In the genomic region with DNA sequence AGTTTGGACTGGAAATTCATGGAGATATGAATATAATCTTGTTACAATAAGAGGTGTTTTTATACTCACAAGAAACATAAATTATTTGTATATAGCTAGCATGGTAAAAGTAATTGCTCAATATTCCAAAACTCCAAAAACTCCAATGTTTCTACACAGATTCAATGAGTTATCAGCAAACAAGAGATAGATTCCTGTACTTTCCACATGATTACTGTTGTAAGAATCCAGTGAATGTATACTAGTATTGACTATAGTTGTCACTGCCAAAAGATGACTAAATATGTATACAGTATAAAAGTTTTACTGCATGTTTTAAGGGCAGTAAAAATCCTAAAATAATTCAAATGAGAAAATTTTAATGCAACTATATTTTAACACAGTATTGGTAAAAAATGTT, we compare ENCODE assay signal across 20 cellular contexts. TPM values are rescaled to one million over a fixed set of nuclear protein-coding genes. Genes with fewer than 3 reads are reported as not detected.
DNase-seq lines count a peak whose midpoint lies in the region; ATAC-seq, FAIRE-seq and TF ChIP-seq lines count a peak whose summit lies in the region.
"Had no signal": no experiment of that assay in that cellular context is flagged by ENCODE, and none has a peak within 500 bp of the region (broad histone marks: within the 10 kb centered on the region; RNA-seq: fewer than 3 reads in every experiment).

No MANE protein-coding gene starts in this region.

- no peak overlapping the region for H2BK20ac ChIP-seq in IMR-90 (ENCODE audit: low read depth, low read length)

- no peak overlapping the region for H3K4me3 ChIP-seq in IMR-90 (ENCODE audit: insufficient read depth, low read depth, low read length)
- no peak overlapping the region for H3K4me3 ChIP-seq in fibroblast of mammary gland (ENCODE audit: control insufficient read depth, low read depth, low read length)
- H3K4me3 ChIP-seq in osteoblast (ENCODE audit: insufficient read depth, low read length): no peak overlapping the region
- H3K4me3 ChIP-seq: GM12878, HAP-1 had no signal

- BruUV-seq in IMR-90 (replicated peaks; lab: Mats Ljungman, UMichigan): no TSS peak

- H4K8ac ChIP-seq in IMR-90 (ENCODE audit: low read depth in 2 of 2, low read length in 2 of 2): no peak overlapping the region

- H3K9me3 ChIP-seq in IMR-90 (ENCODE audit: control insufficient read depth, insufficient read depth, low read length) (no peaks in the 10 kb centered on the region), osteoblast (ENCODE audit: low read depth, low read length) (no peaks in the 10 kb centered on the region)
- H3K9me3 ChIP-seq: HAP-1 had no signal

- no peak overlapping the region for H2BK5ac ChIP-seq in IMR-90 (ENCODE audit: low read depth, low read length, poor library complexity, severe bottlenecking)

- H3K9ac ChIP-seq in IMR-90 (ENCODE audit: low read depth, low read length): no peak overlapping the region

- no peak overlapping the region for H2AFZ ChIP-seq in IMR-90 (replicated peaks; ENCODE audit: low read length, poor library complexity)
- no peak overlapping the region for H2AFZ ChIP-seq in osteoblast (ENCODE audit: low read length)

- no peak overlapping the region for H2AK9ac ChIP-seq in IMR-90 (replicated peaks; ENCODE audit: low read depth, low read length, poor library complexity)

- H3K27me3 ChIP-seq in IMR-90 (ENCODE audit: control insufficient read depth, insufficient read depth, low read length): no peaks in the 10 kb centered on the region
- no peaks in the 10 kb centered on the region for H3K27me3 ChIP-seq in osteoblast (ENCODE audit: insufficient read depth, low read length)

- TF ChIP-seq POLR2A in IMR-90 (IDR thresholded peaks at IDR 0.05; ENCODE audit: low read depth, low read length): no peak

- TF ChIP-seq CTCF in IMR-90 (conservative IDR thresholded peaks at IDR 0.05; ENCODE audit: low read depth, low read length) (no peak), fibroblast of mammary gland (conservative IDR thresholded peaks at IDR 0.05; ENCODE audit: control insufficient read depth, insufficient read depth, low read depth, low read length) (no peak), osteoblast (IDR thresholded peaks at IDR 0.05; ENCODE audit: extremely low read depth, low read depth, low read length) (no peak)

- CTCF ChIA-PET in IMR-90 (lab: Yijun Ruan, JAX): interaction anchor here (1.0 kb wide), 1 partner anchor 8 kb away, joined by 5 read pairs; no protein-coding TSS in a partner anchor

- H2BK120ac ChIP-seq in IMR-90 (ENCODE audit: low read depth, low read length): no peak overlapping the region

- no peak for TF ChIP-seq RAD21 in IMR-90 (IDR thresholded peaks at IDR 0.05; ENCODE audit: low read length)

- H3K4me2 ChIP-seq in IMR-90 (ENCODE audit: low read depth, low read length) (no peak overlapping the region), osteoblast (ENCODE audit: insufficient read depth, low read length) (no peak overlapping the region)

- H3K4me1 ChIP-seq in IMR-90 (ENCODE audit: control insufficient read depth, insufficient read depth, low read length) (peaks cover 3% of the 10 kb centered on the region; the same call in 1 of the 2 replicates), osteoblast (ENCODE audit: insufficient read depth, low read length) (peaks cover 4% of the 10 kb centered on the region)
- H3K4me1 ChIP-seq: HAP-1 had no signal

- H3K79me2 ChIP-seq in osteoblast (ENCODE audit: insufficient read depth, low read length): no peaks in the 10 kb centered on the region

- H3K23ac ChIP-seq in IMR-90 (ENCODE audit: low read depth, low read length): no peak overlapping the region

- no peak overlapping the region for H2BK15ac ChIP-seq in IMR-90 (ENCODE audit: low read depth, low read length)

- H3K27ac ChIP-seq in IMR-90 (ENCODE audit: insufficient read depth, low read length) (no peak overlapping the region), osteoblast (ENCODE audit: low read depth, low read length) (no peak overlapping the region)
- H3K27ac ChIP-seq: HL-60 had no signal

- H3K36me3 ChIP-seq in IMR-90 (ENCODE audit: control insufficient read depth, insufficient read depth, low read length) (no peaks in the 10 kb centered on the region), osteoblast (ENCODE audit: insufficient read depth, low read length) (peaks cover 8% of the 10 kb centered on the region)
- H3K36me3 ChIP-seq: HAP-1 had no signal

- H3K56ac ChIP-seq in IMR-90 (ENCODE audit: extremely low read depth, insufficient read depth, low read length): no peak overlapping the region

- POLR2A ChIA-PET in IMR-90 (lab: Charles Lee; ENCODE audit: unreplicated experiment): no interaction called here

- ATAC-seq in IMR-90 (ENCODE audit: low read depth) (peak; percentile 78), GM19463 (IDR thresholded peaks at IDR 0.05; ENCODE audit: unreplicated experiment) (no peak), HG03039 (IDR thresholded peaks at IDR 0.05; ENCODE audit: unreplicated experiment) (no peak)
- ATAC-seq: CD8-positive, alpha-beta T cell; GM12878 had no signal

- H3K4ac ChIP-seq in IMR-90 (ENCODE audit: low read depth, low read length): no peak overlapping the region

- no peaks in the 10 kb centered on the region; the same call in 1 of the 2 replicates for H3K9me1 ChIP-seq in IMR-90 (ENCODE audit: insufficient read depth, low read length)

- in situ Hi-C loops in IMR-90 (cut with MboI; ENCODE audit: low sequenced_read_pairs): no loop called here

- DNase-seq in IMR-90: peak; percentile 83
- DNase-seq in fibroblast of mammary gland (ENCODE audit: low read depth): peak; percentile 10
- peak; percentile 79 for DNase-seq in osteoblast (ENCODE audit: insufficient read length, low spot score, missing footprints)
- no peak for DNase-seq in NCI-H82 (lab: John Stamatoyannopoulos, UW)
- DNase-seq in effector CD4-positive, alpha-beta T cell: no peak
- DNase-seq: CD8-positive, alpha-beta T cell; COR-L47; DND-41; GOT3; HFFc6; KBM-7 had no signal

- no peak overlapping the region for H4K91ac ChIP-seq in IMR-90 (ENCODE audit: insufficient read depth, low read depth, low read length)

- intact Hi-C loops in IMR-90 (cut with micrococcal nuclease): no loop called here

- no peak overlapping the region for H3K18ac ChIP-seq in IMR-90 (ENCODE audit: low read depth, low read length)

- no peak overlapping the region for H4K5ac ChIP-seq in IMR-90 (ENCODE audit: low read depth, low read length)

- no peak overlapping the region for H3K14ac ChIP-seq in IMR-90 (replicated peaks; ENCODE audit: low read depth, low read length)

- no peaks in the 10 kb centered on the region for H3K79me1 ChIP-seq in IMR-90 (ENCODE audit: low read depth in 1 of 2, low read length in 2 of 2)

- peak; percentile 19 for FAIRE-seq in G401.6 (lab: Jason Lieb, UNC)
- FAIRE-seq: GM12878, GM18507 had no signal

- no peak overlapping the region for H2AK5ac ChIP-seq in IMR-90 (ENCODE audit: low read depth, low read length)

- dilution Hi-C loops in IMR-90 (cut with HindIII; ENCODE audit: low sequenced_read_pairs, unreplicated experiment): no loop called here

- no peaks in the 10 kb centered on the region for H4K20me1 ChIP-seq in IMR-90 (ENCODE audit: insufficient read depth, low read length)
- no peaks in the 10 kb centered on the region for H4K20me1 ChIP-seq in osteoblast (ENCODE audit: insufficient read depth, low read length)

TF ChIP-seq in IMR-90, 13 proteins besides CTCF, POLR2A, EP300 and RAD21:
- TF ChIP-seq CEBPB (IDR thresholded peaks at IDR 0.05; ENCODE audit: low read depth, low read length): peak; percentile 84
- TF ChIP-seq FOS (IDR thresholded peaks at IDR 0.05; ENCODE audit: low read depth, low read length): peak; percentile 39; the same call in 1 of the 2 replicates
- no peak for TF ChIP-seq RCOR1 (IDR thresholded peaks at IDR 0.05; ENCODE audit: insufficient replicate concordance, low read length)
- no peak for TF ChIP-seq SMC3 (IDR thresholded peaks at IDR 0.05; ENCODE audit: low read depth, low read length)
- TF ChIP-seq CHD1 (IDR thresholded peaks at IDR 0.05; ENCODE audit: low read depth, low read length): no peak

RNA-seq across cellular contexts. Expression of a gene that starts 10.7 kb away (rescaled TPM):
- total RNA-seq in IMR-90 (2012; rRNA removed) (not detected in 2 replicates), osteoblast (under 0.01 TPM in 1 of 2 replicates, not detected in the other)
- polyA plus RNA-seq in IMR-90 (2012; rRNA removed): 0.05 TPM in 1 of 2 replicates, not detected in the other
- 0.04 and 0.14 TPM in 2 replicates for polyA plus RNA-seq in IMR-90 (2012; cell fraction: cytosol; rRNA removed)
- polyA plus RNA-seq in IMR-90 (2012; cell fraction: nucleus; rRNA removed; ENCODE audit: low replicate concordance): 0.12 and 0.13 TPM in 2 replicates
- total RNA-seq: A673; CD8-positive, alpha-beta T cell; GM12878 had no signal
- polyA plus RNA-seq: CD14-positive monocyte, GM12878 had no signal

Comparison
In these comparisons a context has a peak if more than half of its experiments do, and no peak if none do; other contexts are left out.
1. DNase-seq: peak in IMR-90 (single experiment), fibroblast of mammary gland (single experiment) and osteoblast (single experiment); none in NCI-H82 (single experiment) and effector CD4-positive, alpha-beta T cell (single experiment).